In genomic region chr10:74384615-74385213, GRCh38 we compare ENCODE assay signal across 23 cellular contexts.
DNase-seq lines count a peak whose midpoint lies in the region; ATAC-seq and TF ChIP-seq lines count a peak whose summit lies in the region.
"Had no signal": no experiment of that assay in that cellular context is flagged by ENCODE, and none has a peak within 500 bp of the region (broad histone marks: within the 10 kb centered on the region; RNA-seq: fewer than 3 reads in every experiment).

No MANE protein-coding gene starts in this region.

- no peak for ATAC-seq in naive thymus-derived CD4-positive, alpha-beta T cell
- no peak for ATAC-seq in GM21717 (IDR thresholded peaks at IDR 0.05; ENCODE audit: unreplicated experiment)
- ATAC-seq in GM21529 (IDR thresholded peaks at IDR 0.05; ENCODE audit: unreplicated experiment): no peak
- ATAC-seq: body of pancreas, K562, left cardiac atrium had no signal

- peak overlapping the region in 5 of 9 donors; percentile 13 to 99 (median 52) for H3K27ac Mint-ChIP-seq in naive thymus-derived CD4-positive, alpha-beta T cell

- peaks cover 0 to 3% (median 0%) of the 10 kb centered on the region in 11 donors for H3K9me3 Mint-ChIP-seq in naive thymus-derived CD4-positive, alpha-beta T cell

- CTCF ChIA-PET in naive thymus-derived CD4-positive, alpha-beta T cell (lab: Charles Lee): no interaction called here

- H3K27me3 ChIP-seq in naive thymus-derived CD4-positive, alpha-beta T cell (ENCODE audit: control insufficient read depth in 2 of 2, insufficient read depth in 2 of 2, low read length in 2 of 2): no peaks in the 10 kb centered on the region
- no peaks in the 10 kb centered on the region for H3K27me3 ChIP-seq in esophagus squamous epithelium
- H3K27me3 ChIP-seq: body of pancreas, transverse colon had no signal

- TF ChIP-seq POLR2A in esophagus squamous epithelium (IDR thresholded peaks at IDR 0.05): no peak

- no peak overlapping the region for H3K27ac ChIP-seq in naive thymus-derived CD4-positive, alpha-beta T cell (ENCODE audit: low read depth, low read length)
- H3K27ac ChIP-seq in esophagus squamous epithelium: peak overlapping the region in 2 of 4 donors; percentile 5 to 42
- H3K27ac ChIP-seq: body of pancreas, RWPE1, transverse colon had no signal

- WGBS in esophagus squamous epithelium, 2 donors: 69 to 71% methylated on average over 3 of the region's 3 CpGs

- DNase-seq in DMS53 (lab: John Stamatoyannopoulos, UW): peak; percentile 83
- DNase-seq in GM13976 (ENCODE audit: low spot score): peak; percentile 9
- DNase-seq in NCI-H345 treated with DMSO at 0.1 percent for 48 hours (lab: John Stamatoyannopoulos, UW; ENCODE audit: unreplicated experiment): peak; percentile 9
- DNase-seq in naive thymus-derived CD4-positive, alpha-beta T cell: no peak
- no peak for DNase-seq in esophagus squamous epithelium (lab: John Stamatoyannopoulos, UW)
- DNase-seq: activated CD4-positive, alpha-beta T cell treated with anti-CD3 and anti-CD28 coated beads for 4 hours; activated CD8-positive, alpha-beta memory T cell treated with anti-CD3 and anti-CD28 coated beads, Interleukin-2, amount 50 U/mL, for 4 hours; activated effector memory CD4-positive, alpha-beta T cell treated with Interleukin-2 at 50 U/mL for 16 hours; body of pancreas; Caco-2; EL; GOT3; left cardiac atrium; NCI-H524 treated with DMSO at 0.1 percent for 48 hours; posterior cingulate gyrus; SK-N-SH; stimulated activated CD4-positive, alpha-beta T cell treated with anti-CD3 and anti-CD28 coated beads, Interleukin-2, amount 100 ng/mL, for 24 hours; stimulated activated naive CD4-positive, alpha-beta T cell treated with Interleukin-2 at 50 U/mL for 16 hours; transverse colon had no signal

- H3K4me3 ChIP-seq in naive thymus-derived CD4-positive, alpha-beta T cell (ENCODE audit: low read length): no peak overlapping the region
- no peak overlapping the region for H3K4me3 ChIP-seq in esophagus squamous epithelium
- H3K4me3 ChIP-seq: body of pancreas, K562, transverse colon had no signal

- no peaks in the 10 kb centered on the region for H3K36me3 ChIP-seq in naive thymus-derived CD4-positive, alpha-beta T cell (ENCODE audit: control insufficient read depth in 2 of 3, insufficient read depth in 3 of 3, low read length in 3 of 3)
- H3K36me3 ChIP-seq in esophagus squamous epithelium: peaks cover 0 to 5% (median 0%) of the 10 kb centered on the region in 3 donors
- H3K36me3 ChIP-seq: transverse colon had no signal

- no peaks in the 10 kb centered on the region for H3K9me3 ChIP-seq in naive thymus-derived CD4-positive, alpha-beta T cell (ENCODE audit: control insufficient read depth in 2 of 3, low read length in 3 of 3)
- H3K9me3 ChIP-seq in esophagus squamous epithelium: no peaks in the 10 kb centered on the region
- H3K9me3 ChIP-seq: body of pancreas, Caco-2, SK-N-SH, transverse colon had no signal

- POLR2A ChIA-PET in naive thymus-derived CD4-positive, alpha-beta T cell (lab: Charles Lee): interaction anchor here (0.6 kb wide), 1 partner anchor 126 kb away, joined by 4 read pairs; no protein-coding TSS in a partner anchor

- peaks cover 7 to 35% of the 10 kb centered on the region in 2 donors for H3K4me1 ChIP-seq in naive thymus-derived CD4-positive, alpha-beta T cell (ENCODE audit: control insufficient read depth in 2 of 2, insufficient read depth in 2 of 2, low read length in 2 of 2)
- peaks cover 0 to 6% (median 0%) of the 10 kb centered on the region in 3 donors for H3K4me1 ChIP-seq in esophagus squamous epithelium
- H3K4me1 ChIP-seq: body of pancreas, Caco-2, transverse colon had no signal

- intact Hi-C loops in naive thymus-derived CD4-positive, alpha-beta T cell (cut with micrococcal nuclease): no loop called here
- intact Hi-C loops in esophagus squamous epithelium (cut with DNase I): no loop called here

- TF ChIP-seq CTCF in GM13976 (IDR thresholded peaks at IDR 0.05; ENCODE audit: borderline replicate concordance, control extremely low read depth, extremely low read depth, insufficient read depth, missing control alignments): no peak
- TF ChIP-seq CTCF in esophagus squamous epithelium (IDR thresholded peaks at IDR 0.05): no peak

- peak overlapping the region in 2 of 10 donors; percentile 8 to 48 for H3K4me3 Mint-ChIP-seq in naive thymus-derived CD4-positive, alpha-beta T cell

- peaks cover 21 to 61% (median 41%) of the 10 kb centered on the region in 7 donors for H3K4me1 Mint-ChIP-seq in naive thymus-derived CD4-positive, alpha-beta T cell

- H3K27me3 Mint-ChIP-seq in naive thymus-derived CD4-positive, alpha-beta T cell: no peaks in the 10 kb centered on the region

- H3K36me3 Mint-ChIP-seq in naive thymus-derived CD4-positive, alpha-beta T cell: peaks cover 0 to 11% (median 6%) of the 10 kb centered on the region in 5 donors

- in situ Hi-C loops in GM13976 (cut with MboI; ENCODE audit: low sequenced_read_pairs, unreplicated experiment): no loop called here

Comparison
In these comparisons a context has a peak if more than half of its experiments do, and no peak if none do; other contexts are left out.
1. DNase-seq: peak in DMS53 (single experiment), GM13976 (single experiment) and NCI-H345 treated with DMSO at 0.1 percent for 48 hours (single experiment); none in naive thymus-derived CD4-positive, alpha-beta T cell (0 of 9) and esophagus squamous epithelium (single experiment).